In genomic region chr13:26872444-26873173, GRCh38 we compare ENCODE assay signal across 8 cellular contexts.
DNase-seq lines count a peak whose midpoint lies in the region; ATAC-seq and TF ChIP-seq lines count a peak whose summit lies in the region.

No MANE protein-coding gene starts in this region.

- H3K4me3 Mint-ChIP-seq in osteocyte (ENCODE audit: unreplicated experiment) = no peak overlapping the region

- H3K27me3 ChIP-seq in ascending aorta = no peaks in the 10 kb centered on the region

- no peaks in the 10 kb centered on the region for H3K36me3 ChIP-seq in ascending aorta

- H3K9me3 Mint-ChIP-seq in osteocyte (ENCODE audit: unreplicated experiment) = peaks cover 12% of the 10 kb centered on the region

- TF ChIP-seq CTCF in GM13977 (IDR thresholded peaks at IDR 0.05; ENCODE audit: extremely low read depth, insufficient read depth, missing control alignments) (peak; percentile 73), fibroblast of villous mesenchyme (IDR thresholded peaks at IDR 0.05; ENCODE audit: insufficient read depth, low read depth, low read length) (peak; percentile 84), osteocyte (IDR thresholded peaks at IDR 0.05) (peak; percentile 54), ascending aorta (IDR thresholded peaks at IDR 0.05) (peak in 1 of 3 experiments; percentile 8)

- H3K4me3 ChIP-seq in fibroblast of villous mesenchyme (ENCODE audit: low read depth, low read length) (no peak overlapping the region), ascending aorta (no peak overlapping the region)

- H3K9me3 ChIP-seq in ascending aorta = peaks cover 0 to 11% of the 10 kb centered on the region in 2 donors

- no peaks in the 10 kb centered on the region for H3K4me1 Mint-ChIP-seq in osteocyte (ENCODE audit: unreplicated experiment)

- no peak overlapping the region for H3K27ac Mint-ChIP-seq in osteocyte (ENCODE audit: unreplicated experiment)

- H3K36me3 Mint-ChIP-seq in osteocyte (ENCODE audit: unreplicated experiment) = no peaks in the 10 kb centered on the region

- intact Hi-C loops in ascending aorta (cut with DNase I) = no loop called here

- DNase-seq in ACHN (peak; percentile 30), GM13977 (ENCODE audit: low spot score) (peak; percentile 52), NCI-H526 treated with DMSO at 0.1 percent for 48 hours (lab: John Stamatoyannopoulos, UW) (peak; percentile 95), activated T-cell treated with anti-CD3 and anti-CD28 coated beads for 1 hour (ENCODE audit: low read depth) (peak; percentile 17), fibroblast of villous mesenchyme (ENCODE audit: low read depth) (peak; percentile 26), osteocyte (ENCODE audit: extremely low spot score, unreplicated experiment) (no peak), ascending aorta (ENCODE audit: low spot score in 2 of 2) (no peak)

- in situ Hi-C loops in ACHN (cut with HindIII; ENCODE audit: low pct_ligation_motif_present, low pct_unique_long_range_greater_than_20kb, low sequenced_read_pairs) (no loop called here), GM13977 (cut with MboI; ENCODE audit: low pct_unique_long_range_greater_than_20kb, low sequenced_read_pairs, unreplicated experiment) (no loop called here)

- no peak for ATAC-seq in HG02759 (IDR thresholded peaks at IDR 0.05; ENCODE audit: unreplicated experiment)

- H3K27ac ChIP-seq in ascending aorta = no peak overlapping the region

- H3K4me1 ChIP-seq in ascending aorta = no peaks in the 10 kb centered on the region

- no peaks in the 10 kb centered on the region for H3K27me3 Mint-ChIP-seq in osteocyte (ENCODE audit: unreplicated experiment)

Comparison
In these comparisons a context has a peak if more than half of its experiments do, and no peak if none do; other contexts are left out.
1. DNase-seq: peak in ACHN (single experiment), GM13977 (single experiment), NCI-H526 treated with DMSO at 0.1 percent for 48 hours (single experiment), activated T-cell treated with anti-CD3 and anti-CD28 coated beads for 1 hour (single experiment) and fibroblast of villous mesenchyme (single experiment); none in osteocyte (single experiment) and ascending aorta (0 of 2).